In genomic region chr16:82810077-82810476, GRCh38 we compare ENCODE assay signal across 8 cellular contexts.
"Had no signal": no experiment of that assay in that cellular context is flagged by ENCODE, and none has a peak within 500 bp of the region (broad histone marks: within the 10 kb centered on the region; RNA-seq: fewer than 3 reads in every experiment).

No MANE protein-coding gene starts in this region.

- ATAC-seq: HCT116 had no signal

- DNase-seq: GM23248, GOT3, H7, H9, HCEC 1CT, HFFc6 had no signal

- H3K4me1 ChIP-seq: HAP-1 had no signal

- H3K9me3 Mint-ChIP-seq: H9 had no signal

- H3K9ac ChIP-seq: GM23248 had no signal

- H3K4me3 Mint-ChIP-seq: H9, HFFc6 had no signal

- H3K27ac Mint-ChIP-seq: H9, HFFc6 had no signal

- H3K4me3 ChIP-seq: GM23248, HAP-1 had no signal

- H3K36me3 ChIP-seq: HAP-1 had no signal

- H3K9me3 ChIP-seq: HAP-1 had no signal

- H3K27ac ChIP-seq: GM23248 had no signal

- H2AFZ ChIP-seq: GM23248 had no signal
